ENCODE assay signal across 17 cellular contexts in the genomic region with DNA sequence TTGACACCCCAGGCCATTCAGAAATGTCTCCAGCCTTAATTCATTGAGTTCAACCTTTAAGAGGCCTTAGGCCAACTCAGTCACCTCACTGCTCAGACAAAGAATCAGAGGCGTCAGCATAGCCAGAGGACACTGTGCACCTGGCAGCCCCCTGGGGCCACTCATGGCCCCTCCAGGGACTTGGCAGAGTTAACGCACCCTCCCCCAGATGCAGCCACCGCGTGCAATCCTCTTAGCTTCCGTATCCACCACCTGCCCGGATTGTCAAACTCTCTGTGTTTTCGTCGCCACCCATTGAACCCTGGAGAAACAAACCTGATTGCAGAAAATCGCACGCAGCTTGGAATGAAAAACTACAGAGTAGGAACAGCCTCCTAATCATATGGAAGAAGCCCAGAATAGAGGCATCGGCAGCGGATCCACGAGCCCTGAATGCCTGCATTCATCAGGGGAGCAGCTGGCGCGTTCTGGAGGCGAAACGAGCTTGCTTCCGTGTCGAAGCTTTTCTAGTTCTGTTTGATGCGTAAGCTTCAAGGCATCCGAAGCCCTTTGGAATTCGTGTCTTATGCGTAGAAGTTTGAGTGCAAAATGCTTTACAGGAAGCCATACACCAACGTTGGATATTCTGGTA. TPM values are rescaled to one million over a fixed set of nuclear protein-coding genes. Genes with fewer than 3 reads are reported as not detected.
DNase-seq lines count a peak whose midpoint lies in the region; ATAC-seq, FAIRE-seq and TF ChIP-seq lines count a peak whose summit lies in the region.
"Had no signal": no experiment of that assay in that cellular context is flagged by ENCODE, and none has a peak within 500 bp of the region (broad histone marks: within the 10 kb centered on the region; RNA-seq: fewer than 3 reads in every experiment).

No MANE protein-coding gene starts in this region.

- BruUV-seq in Caco-2 (replicated peaks; lab: Mats Ljungman, UMichigan) = no TSS peak

- TF ChIP-seq CTCF in astrocyte (IDR thresholded peaks at IDR 0.05; ENCODE audit: insufficient read depth, low read depth, low read length) (no peak), stomach (IDR thresholded peaks at IDR 0.05) (no peak), Caco-2 (IDR thresholded peaks at IDR 0.05; ENCODE audit: insufficient read depth in 1 of 2, low read depth in 1 of 2, low read length in 1 of 2, severe bottlenecking in 1 of 2, unreplicated experiment in 1 of 2) (no peak)

- H3K9me3 Mint-ChIP-seq in astrocyte (ENCODE audit: unreplicated experiment) (peaks cover 3% of the 10 kb centered on the region), Caco-2 (ENCODE audit: unreplicated experiment) (no peaks in the 10 kb centered on the region)
- no peaks in the 10 kb centered on the region for H3K9me3 Mint-ChIP-seq in activated CD8-positive, alpha-beta T cell treated with anti-CD3 and anti-CD28 coated beads, Interleukin-2, amount 10 ng/mL, durations not matched to agents 7 days and 5 days (ENCODE audit: insufficient read depth)
- no peaks in the 10 kb centered on the region for H3K9me3 Mint-ChIP-seq in CD8-positive, alpha-beta memory T cell
- H3K9me3 Mint-ChIP-seq: activated CD4-positive, alpha-beta memory T cell treated with anti-CD3 and anti-CD28 coated beads for 36 hours; mesothelial cell of epicardium; stimulated activated naive CD8-positive, alpha-beta T cell treated with anti-CD3 and anti-CD28 coated beads, Interleukin-15, Interleukin-2, amounts not matched to agents 100 ng/mL and 50 ng/mL, for 24 hours had no signal

- 91 to 94% (median 93%) methylated on average over 24 of the region's 24 CpGs for WGBS in stomach, 5 donors

- H3K36me3 ChIP-seq in astrocyte (ENCODE audit: insufficient read depth, low read length) (no peaks in the 10 kb centered on the region), stomach (peaks cover 8 to 50% (median 45%) of the 10 kb centered on the region in 4 donors), Caco-2 (ENCODE audit: control insufficient read depth, insufficient read depth, low read length) (peaks cover 1% of the 10 kb centered on the region; the same call in 1 of the 2 replicates)
- H3K36me3 ChIP-seq in CD8-positive, alpha-beta memory T cell (ENCODE audit: insufficient read depth, low read length) = no peaks in the 10 kb centered on the region

- H3K9me3 ChIP-seq in astrocyte (ENCODE audit: insufficient read depth, low read depth, low read length) (no peaks in the 10 kb centered on the region), stomach (no peaks in the 10 kb centered on the region), Caco-2 (no peaks in the 10 kb centered on the region)
- no peaks in the 10 kb centered on the region for H3K9me3 ChIP-seq in CD8-positive, alpha-beta memory T cell (ENCODE audit: low read length)

- H3K4me1 Mint-ChIP-seq in astrocyte (ENCODE audit: low read depth, unreplicated experiment) (no peaks in the 10 kb centered on the region), Caco-2 (ENCODE audit: low read depth, unreplicated experiment) (no peaks in the 10 kb centered on the region)
- H3K4me1 Mint-ChIP-seq in activated CD8-positive, alpha-beta T cell treated with anti-CD3 and anti-CD28 coated beads, Interleukin-2, amount 10 ng/mL, durations not matched to agents 7 days and 5 days (ENCODE audit: low read depth) = no peaks in the 10 kb centered on the region
- no peaks in the 10 kb centered on the region for H3K4me1 Mint-ChIP-seq in CD8-positive, alpha-beta memory T cell
- H3K4me1 Mint-ChIP-seq: mesothelial cell of epicardium had no signal

- H3K4me3 Mint-ChIP-seq in astrocyte (ENCODE audit: unreplicated experiment) (no peak overlapping the region), Caco-2 (ENCODE audit: unreplicated experiment) (no peak overlapping the region)
- no peak overlapping the region for H3K4me3 Mint-ChIP-seq in activated CD8-positive, alpha-beta T cell treated with anti-CD3 and anti-CD28 coated beads, Interleukin-2, amount 10 ng/mL, durations not matched to agents 7 days and 5 days
- no peak overlapping the region for H3K4me3 Mint-ChIP-seq in CD8-positive, alpha-beta memory T cell
- H3K4me3 Mint-ChIP-seq: activated CD4-positive, alpha-beta memory T cell treated with anti-CD3 and anti-CD28 coated beads for 36 hours; mesothelial cell of epicardium; stimulated activated naive CD8-positive, alpha-beta T cell treated with anti-CD3 and anti-CD28 coated beads, Interleukin-15, Interleukin-2, amounts not matched to agents 100 ng/mL and 50 ng/mL, for 24 hours had no signal

- H3K4me3 ChIP-seq in astrocyte (ENCODE audit: insufficient read depth, low read depth, low read length) = no peak overlapping the region
- H3K4me3 ChIP-seq in stomach = no peak overlapping the region
- no peak overlapping the region for H3K4me3 ChIP-seq in CD8-positive, alpha-beta memory T cell (ENCODE audit: low read length)
- H3K4me3 ChIP-seq in Caco-2 (ENCODE audit: low read depth, low read length) = no peak overlapping the region
- H3K4me3 ChIP-seq: SK-N-MC had no signal

- no peak for TF ChIP-seq POLR2A in stomach (IDR thresholded peaks at IDR 0.05)

- H3K79me2 ChIP-seq in astrocyte (ENCODE audit: insufficient read depth, low read length) = no peaks in the 10 kb centered on the region

- H3K36me3 Mint-ChIP-seq in astrocyte (ENCODE audit: low read depth, unreplicated experiment) (peaks cover 6% of the 10 kb centered on the region), Caco-2 (ENCODE audit: insufficient read depth, unreplicated experiment) (peaks cover 19% of the 10 kb centered on the region)
- H3K36me3 Mint-ChIP-seq in activated CD8-positive, alpha-beta T cell treated with anti-CD3 and anti-CD28 coated beads, Interleukin-2, amount 10 ng/mL, durations not matched to agents 7 days and 5 days (ENCODE audit: low read depth) = peaks cover 39% of the 10 kb centered on the region
- peaks cover 0 to 35% (median 4%) of the 10 kb centered on the region in 3 donors for H3K36me3 Mint-ChIP-seq in CD8-positive, alpha-beta memory T cell

- DNase-seq in COLO829 (ENCODE audit: low spot score) (peak; percentile 91), NCI-H146 (lab: John Stamatoyannopoulos, UW) (peak; percentile 54), astrocyte (ENCODE audit: low read depth) (peak; percentile 70), midbrain (lab: John Stamatoyannopoulos, UW) (peak; percentile 45), stomach (no peak), Caco-2 (no peak)
- no peak for DNase-seq in activated CD8-positive, alpha-beta T cell treated with anti-CD3 and anti-CD28 coated beads, Interleukin-2, amount 10 ng/mL, durations not matched to agents 7 days and 5 days
- DNase-seq in CD8-positive, alpha-beta memory T cell = no peak
- DNase-seq: activated CD4-positive, alpha-beta memory T cell treated with anti-CD3 and anti-CD28 coated beads for 36 hours; DMS79; effector memory CD4-positive, alpha-beta T cell; NCI-H1930; small intestine had no signal

- H3K4me2 ChIP-seq in astrocyte (ENCODE audit: low read length) = peak overlapping the region; percentile 60

- H3K4me1 ChIP-seq in astrocyte (ENCODE audit: insufficient read depth, low read length) (no peaks in the 10 kb centered on the region), stomach (no peaks in the 10 kb centered on the region), Caco-2 (no peaks in the 10 kb centered on the region)
- no peaks in the 10 kb centered on the region for H3K4me1 ChIP-seq in CD8-positive, alpha-beta memory T cell (ENCODE audit: insufficient read depth, low read length)

- CTCF ChIA-PET in activated CD8-positive, alpha-beta T cell treated with anti-CD3 and anti-CD28 coated beads, Interleukin-2, amount 10 ng/mL, durations not matched to agents 7 days and 5 days (lab: Charles Lee) = no interaction called here
- CTCF ChIA-PET in CD8-positive, alpha-beta memory T cell (lab: Charles Lee) = no interaction called here
- CTCF ChIA-PET in Caco-2 (lab: Charles Lee) = interaction anchor here (1.2 kb wide), 1 partner anchor 10 kb away, joined by 3 read pairs; no protein-coding TSS in a partner anchor

- POLR2A ChIA-PET in activated CD8-positive, alpha-beta T cell treated with anti-CD3 and anti-CD28 coated beads, Interleukin-2, amount 10 ng/mL, durations not matched to agents 7 days and 5 days (lab: Charles Lee) = no interaction called here
- POLR2A ChIA-PET in CD8-positive, alpha-beta memory T cell (lab: Charles Lee) = no interaction called here
- POLR2A ChIA-PET in Caco-2 (lab: Charles Lee) = no interaction called here

- H3K27ac ChIP-seq in astrocyte (ENCODE audit: low read depth, low read length) = no peak overlapping the region
- no peak overlapping the region for H3K27ac ChIP-seq in stomach
- H3K27ac ChIP-seq in CD8-positive, alpha-beta memory T cell (ENCODE audit: low read depth, low read length) = no peak overlapping the region
- H3K27ac ChIP-seq: SK-N-MC had no signal

- no peaks in the 10 kb centered on the region for H4K20me1 ChIP-seq in astrocyte (ENCODE audit: insufficient read depth, low read length)

- H3K27ac Mint-ChIP-seq in astrocyte (ENCODE audit: unreplicated experiment) (no peak overlapping the region), Caco-2 (ENCODE audit: unreplicated experiment) (no peak overlapping the region)
- no peak overlapping the region for H3K27ac Mint-ChIP-seq in activated CD8-positive, alpha-beta T cell treated with anti-CD3 and anti-CD28 coated beads, Interleukin-2, amount 10 ng/mL, durations not matched to agents 7 days and 5 days
- no peak overlapping the region for H3K27ac Mint-ChIP-seq in CD8-positive, alpha-beta memory T cell
- H3K27ac Mint-ChIP-seq: activated CD4-positive, alpha-beta memory T cell treated with anti-CD3 and anti-CD28 coated beads for 36 hours; mesothelial cell of epicardium; stimulated activated naive CD8-positive, alpha-beta T cell treated with anti-CD3 and anti-CD28 coated beads, Interleukin-15, Interleukin-2, amounts not matched to agents 100 ng/mL and 50 ng/mL, for 24 hours had no signal

- no peak overlapping the region for H2AFZ ChIP-seq in astrocyte (ENCODE audit: low read depth, low read length)

- no peak for TF ChIP-seq EP300 in stomach (IDR thresholded peaks at IDR 0.05)

- no peak for ATAC-seq in activated CD8-positive, alpha-beta T cell treated with anti-CD3 and anti-CD28 coated beads, Interleukin-2, amount 10 ng/mL, durations not matched to agents 7 days and 5 days

- H3K27me3 ChIP-seq in astrocyte (ENCODE audit: insufficient read depth, low read length) = no peaks in the 10 kb centered on the region
- no peaks in the 10 kb centered on the region for H3K27me3 ChIP-seq in stomach
- no peaks in the 10 kb centered on the region for H3K27me3 ChIP-seq in CD8-positive, alpha-beta memory T cell (ENCODE audit: insufficient read depth, low read length, poor library complexity, severe bottlenecking)
- no peaks in the 10 kb centered on the region for H3K27me3 ChIP-seq in Caco-2 (replicated peaks; ENCODE audit: control insufficient read depth, insufficient read depth, low read length)

- H3K27me3 Mint-ChIP-seq in astrocyte (ENCODE audit: low read depth, unreplicated experiment) (no peaks in the 10 kb centered on the region), Caco-2 (ENCODE audit: insufficient read depth, unreplicated experiment) (no peaks in the 10 kb centered on the region)
- no peaks in the 10 kb centered on the region for H3K27me3 Mint-ChIP-seq in activated CD8-positive, alpha-beta T cell treated with anti-CD3 and anti-CD28 coated beads, Interleukin-2, amount 10 ng/mL, durations not matched to agents 7 days and 5 days (ENCODE audit: low read depth)
- H3K27me3 Mint-ChIP-seq in CD8-positive, alpha-beta memory T cell = no peaks in the 10 kb centered on the region
- H3K27me3 Mint-ChIP-seq: activated CD4-positive, alpha-beta memory T cell treated with anti-CD3 and anti-CD28 coated beads for 36 hours; stimulated activated naive CD8-positive, alpha-beta T cell treated with anti-CD3 and anti-CD28 coated beads, Interleukin-15, Interleukin-2, amounts not matched to agents 100 ng/mL and 50 ng/mL, for 24 hours had no signal

- FAIRE-seq in astrocyte (lab: Jason Lieb, UNC) = no peak
- FAIRE-seq: H54, small intestine had no signal

- no peak overlapping the region for H3K9ac ChIP-seq in astrocyte (ENCODE audit: low read length)

- intact Hi-C loops in stomach (cut with DNase I; ENCODE audit: low total_unique reads) = no loop called here
- intact Hi-C loops in Caco-2 (cut with micrococcal nuclease; ENCODE audit: unreplicated experiment) = no loop called here

RNA-seq across cellular contexts. Expression of gene BRI3BP, which starts 22.4 kb away (rescaled TPM):
- total RNA-seq in astrocyte (3.1 and 3.6 TPM in 2 replicates), stomach (10 to 100 TPM in 3 of 5 donors, 1 to 10 TPM in 2; 1.2 to 24.3 (median 19.4) TPM), Caco-2 (2022) (19.6 and 20.6 TPM in 2 replicates)
- total RNA-seq in activated CD8-positive, alpha-beta T cell treated with anti-CD3 and anti-CD28 coated beads, Interleukin-2, amount 10 ng/mL, durations not matched to agents 7 days and 5 days = 10 to 100 TPM; 26.5 to 27.0 TPM
- 1 to 10 TPM; 1.7 to 5.2 (median 3.1) TPM for polyA plus RNA-seq in stomach
- total RNA-seq in CD8-positive, alpha-beta memory T cell = 10 to 100 TPM; 35.6 to 36.5 TPM
- 4.0 TPM for polyA plus RNA-seq in CD8-positive, alpha-beta memory T cell

RNA-seq across cellular contexts. Expression of gene DHX37, which starts 26.9 kb away (rescaled TPM):
- 19.6 and 21.1 TPM in 2 replicates for total RNA-seq in astrocyte
- 10 to 100 TPM; 33.3 to 34.6 TPM for total RNA-seq in activated CD8-positive, alpha-beta T cell treated with anti-CD3 and anti-CD28 coated beads, Interleukin-2, amount 10 ng/mL, durations not matched to agents 7 days and 5 days
- total RNA-seq in stomach = 10 to 100 TPM in 3 of 5 donors, 1 to 10 TPM in 2; 1.8 to 22.0 (median 17.4) TPM
- polyA plus RNA-seq in stomach = 10 to 100 TPM in 1 of 3 donors, 1 to 10 TPM in 2; 6.6 to 10.5 (median 8.3) TPM
- 10 to 100 TPM; 47.2 to 48.8 TPM for total RNA-seq in CD8-positive, alpha-beta memory T cell
- 6.5 TPM for polyA plus RNA-seq in CD8-positive, alpha-beta memory T cell
- total RNA-seq in Caco-2 (2022) = 34.9 and 35.9 TPM in 2 replicates

RNA-seq across cellular contexts. Expression of gene AACS, which starts 49.4 kb away (rescaled TPM):
- 22.0 and 22.5 TPM in 2 replicates for total RNA-seq in astrocyte
- 10 to 100 TPM; 24.7 to 26.7 TPM for total RNA-seq in activated CD8-positive, alpha-beta T cell treated with anti-CD3 and anti-CD28 coated beads, Interleukin-2, amount 10 ng/mL, durations not matched to agents 7 days and 5 days
- 10 to 100 TPM; 23.9 to 56.5 (median 26.3) TPM for total RNA-seq in stomach
- 10 to 100 TPM; 15.0 to 20.2 (median 17.9) TPM for polyA plus RNA-seq in stomach
- 10 to 100 TPM; 16.1 to 16.7 TPM for total RNA-seq in CD8-positive, alpha-beta memory T cell
- polyA plus RNA-seq in CD8-positive, alpha-beta memory T cell = 11.8 TPM
- 31.3 and 31.8 TPM in 2 replicates for total RNA-seq in Caco-2 (2022)

Comparison
In these comparisons a context has a peak if more than half of its experiments do, and no peak if none do; other contexts are left out.
1. DNase-seq: peak in COLO829 (single experiment), NCI-H146 (single experiment), astrocyte (single experiment) and midbrain (single experiment); none in activated CD8-positive, alpha-beta T cell treated with anti-CD3 and anti-CD28 coated beads, Interleukin-2, amount 10 ng/mL, durations not matched to agents 7 days and 5 days (single experiment), stomach (single experiment), CD8-positive, alpha-beta memory T cell (0 of 5) and Caco-2 (0 of 2).